8 cellular contexts compared by ENCODE assay signal in genomic region chr22:30312053-30312452, GRCh38. TPM values are rescaled to one million over a fixed set of nuclear protein-coding genes. Genes with fewer than 3 reads are reported as not detected.
DNase-seq lines count a peak whose midpoint lies in the region; ATAC-seq lines count a peak whose summit lies in the region.

No MANE protein-coding gene starts in this region.

- H3K4me3 Mint-ChIP-seq in activated T-cell treated with anti-CD3 and anti-CD28 coated beads, Interleukin-2, amount 50 U/mL, for 24 hours, result no peak overlapping the region
- H3K4me3 Mint-ChIP-seq in activated T-helper 17 cell treated with anti-CD3 and anti-CD28 coated beads, Interleukin-2, amount 50 U/mL, for 72 hours, result peak overlapping the region; percentile 80

- peaks cover 63% of the 10 kb centered on the region for H3K4me1 ChIP-seq in thymus (ENCODE audit: control insufficient read depth, insufficient read depth, low read length)

- H3K9me3 Mint-ChIP-seq in activated T-cell treated with anti-CD3 and anti-CD28 coated beads, Interleukin-2, amount 50 U/mL, for 24 hours, result no peaks in the 10 kb centered on the region
- H3K9me3 Mint-ChIP-seq in activated T-helper 17 cell treated with anti-CD3 and anti-CD28 coated beads, Interleukin-2, amount 50 U/mL, for 72 hours, result no peaks in the 10 kb centered on the region

- no peaks in the 10 kb centered on the region for H3K9me3 ChIP-seq in thymus (ENCODE audit: control insufficient read depth)

- DNase-seq in activated T-cell treated with anti-CD3 and anti-CD28 coated beads, Interleukin-2, amount 50 U/mL, for 24 hours, result no peak
- no peak for DNase-seq in activated T-cell treated with anti-CD3 and anti-CD28 coated beads for 4 hours
- peak; percentile 67 for DNase-seq in iris pigment epithelial cell (ENCODE audit: low read depth)
- no peak for DNase-seq in occipital lobe (lab: John Stamatoyannopoulos, UW)
- DNase-seq in activated gamma-delta T cell treated with Interleukin-2 at 50 U/mL for 16 hours, result no peak

- ATAC-seq in activated T-helper 17 cell treated with anti-CD3 and anti-CD28 coated beads, Interleukin-2, amount 50 U/mL, for 72 hours (replicated peaks), result peak; percentile 38
- ATAC-seq in GM18519 (IDR thresholded peaks at IDR 0.05; ENCODE audit: low FRiP score, unreplicated experiment), result no peak

- peak overlapping the region; percentile 85 for H3K27ac Mint-ChIP-seq in activated T-cell treated with anti-CD3 and anti-CD28 coated beads, Interleukin-2, amount 50 U/mL, for 24 hours
- peak overlapping the region; percentile 92 for H3K27ac Mint-ChIP-seq in activated T-helper 17 cell treated with anti-CD3 and anti-CD28 coated beads, Interleukin-2, amount 50 U/mL, for 72 hours

- H3K4me3 ChIP-seq in thymus (ENCODE audit: low read length), result no peak overlapping the region

- H3K36me3 ChIP-seq in thymus (ENCODE audit: control insufficient read depth, insufficient read depth), result peaks cover 8% of the 10 kb centered on the region

- peaks cover 95% of the 10 kb centered on the region for H3K4me1 Mint-ChIP-seq in activated T-cell treated with anti-CD3 and anti-CD28 coated beads, Interleukin-2, amount 50 U/mL, for 24 hours (ENCODE audit: low read depth)
- H3K4me1 Mint-ChIP-seq in activated T-helper 17 cell treated with anti-CD3 and anti-CD28 coated beads, Interleukin-2, amount 50 U/mL, for 72 hours, result peaks cover 85% of the 10 kb centered on the region

- H3K27me3 Mint-ChIP-seq in activated T-cell treated with anti-CD3 and anti-CD28 coated beads, Interleukin-2, amount 50 U/mL, for 24 hours, result no peaks in the 10 kb centered on the region
- H3K27me3 Mint-ChIP-seq in activated T-helper 17 cell treated with anti-CD3 and anti-CD28 coated beads, Interleukin-2, amount 50 U/mL, for 72 hours, result no peaks in the 10 kb centered on the region

- H3K36me3 Mint-ChIP-seq in activated T-cell treated with anti-CD3 and anti-CD28 coated beads, Interleukin-2, amount 50 U/mL, for 24 hours (ENCODE audit: low read depth), result peaks cover 8% of the 10 kb centered on the region
- H3K36me3 Mint-ChIP-seq in activated T-helper 17 cell treated with anti-CD3 and anti-CD28 coated beads, Interleukin-2, amount 50 U/mL, for 72 hours (ENCODE audit: low read depth), result peaks cover 43% of the 10 kb centered on the region

- no peaks in the 10 kb centered on the region for H3K27me3 ChIP-seq in thymus (ENCODE audit: control insufficient read depth, insufficient read depth)

- 96% methylated on average over 6 of the region's 6 CpGs for WGBS in thymus

- H3K27ac ChIP-seq in thymus (ENCODE audit: low read depth), result peak overlapping the region; percentile 25

RNA-seq across cellular contexts. Expression of gene TBC1D10A, which starts 14.7 kb away (rescaled TPM):
- total RNA-seq in activated T-helper 17 cell treated with anti-CD3 and anti-CD28 coated beads, Interleukin-2, amount 50 U/mL, for 72 hours, result 10 to 100 TPM; 26.9 to 41.2 TPM
- 39.0 TPM for polyA plus RNA-seq in thymus
- 10.0 TPM for total RNA-seq in occipital lobe

RNA-seq across cellular contexts. Expression of gene CASTOR1, which starts 22.7 kb away (rescaled TPM):
- 1 to 10 TPM; 4.6 to 4.8 TPM for total RNA-seq in activated T-helper 17 cell treated with anti-CD3 and anti-CD28 coated beads, Interleukin-2, amount 50 U/mL, for 72 hours
- 19.6 TPM for polyA plus RNA-seq in thymus
- 2.7 TPM for total RNA-seq in occipital lobe

RNA-seq across cellular contexts. Expression of gene SF3A1, which starts 44.6 kb away (rescaled TPM):
- 100 to 1,000 TPM; 275 to 294 TPM for total RNA-seq in activated T-helper 17 cell treated with anti-CD3 and anti-CD28 coated beads, Interleukin-2, amount 50 U/mL, for 72 hours
- polyA plus RNA-seq in thymus, result 25.7 TPM
- 16.1 TPM for total RNA-seq in occipital lobe

RNA-seq across cellular contexts. Expression of gene CCDC157, which starts 44.8 kb away (rescaled TPM):
- 1 to 10 TPM in 1 of 2 donors, under 1 TPM in 1; 0.50 to 2.5 TPM for total RNA-seq in activated T-helper 17 cell treated with anti-CD3 and anti-CD28 coated beads, Interleukin-2, amount 50 U/mL, for 72 hours
- 3.2 TPM for polyA plus RNA-seq in thymus
- total RNA-seq in occipital lobe, result 5.6 TPM

RNA-seq across cellular contexts. Expression of gene OSM, which starts 45.4 kb away (rescaled TPM):
- total RNA-seq in activated T-helper 17 cell treated with anti-CD3 and anti-CD28 coated beads, Interleukin-2, amount 50 U/mL, for 72 hours, result 10 to 100 TPM; 41.1 to 88.6 TPM
- 6.0 TPM for polyA plus RNA-seq in thymus
- total RNA-seq in occipital lobe, result 0.31 TPM

Comparison
In these comparisons a context has a peak if more than half of its experiments do, and no peak if none do; other contexts are left out.
1. RNA of gene SF3A1, which starts 44.6 kb away (total RNA-seq): 275 to 294 TPM in activated T-helper 17 cell treated with anti-CD3 and anti-CD28 coated beads, Interleukin-2, amount 50 U/mL, for 72 hours; 16.1 TPM in occipital lobe (single experiment); every median in the first group is over 10 times any median in the second.